In the genomic region with DNA sequence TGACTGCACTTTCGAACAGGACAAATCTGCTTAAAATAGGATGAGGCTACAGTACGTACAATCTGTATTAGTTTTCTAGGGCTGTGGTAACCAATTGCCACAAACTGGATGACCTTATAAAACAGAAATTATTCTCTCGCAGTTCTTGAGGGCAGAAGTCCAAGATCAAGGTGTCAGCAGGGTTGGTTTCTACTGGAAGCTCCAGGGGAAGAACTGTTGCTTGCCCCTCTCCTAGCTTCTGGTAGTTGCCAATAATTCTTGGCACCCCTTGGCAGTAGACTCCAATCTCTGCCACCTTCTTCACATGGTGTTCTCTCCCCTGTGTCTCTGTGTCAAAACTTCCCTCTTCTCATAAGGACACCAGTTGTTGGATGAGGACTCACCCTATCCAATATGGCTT, we compare ENCODE assay signal across 16 cellular contexts. TPM values are rescaled to one million over a fixed set of nuclear protein-coding genes. Genes with fewer than 3 reads are reported as not detected.
DNase-seq lines count a peak whose midpoint lies in the region; ATAC-seq and TF ChIP-seq lines count a peak whose summit lies in the region.
"Had no signal": no experiment of that assay in that cellular context is flagged by ENCODE, and none has a peak within 500 bp of the region (broad histone marks: within the 10 kb centered on the region; RNA-seq: fewer than 3 reads in every experiment).

No MANE protein-coding gene starts in this region.

- POLR2A ChIA-PET in Caco-2 (lab: Charles Lee), result no interaction called here
- POLR2A ChIA-PET in naive thymus-derived CD8-positive, alpha-beta T cell (lab: Charles Lee), result interaction anchor here (1.0 kb wide), 1 partner anchor 20 kb away, joined by 3 read pairs; no protein-coding TSS in a partner anchor

- H2AFZ ChIP-seq in H9 (ENCODE audit: low read length), result no peak overlapping the region

- DNase-seq in Caco-2, result no peak
- no peak for DNase-seq in H9
- no peak for DNase-seq in naive thymus-derived CD8-positive, alpha-beta T cell
- no peak for DNase-seq in effector CD8-positive, alpha-beta T cell (lab: John Stamatoyannopoulos, UW)
- no peak for DNase-seq in stimulated activated CD4-positive, alpha-beta T cell treated with anti-CD3 and anti-CD28 coated beads, Interleukin-4, amount 100 ng/mL, for 24 hours
- DNase-seq: activated CD4-positive, CD25-positive, alpha-beta regulatory T cell; activated gamma-delta T cell; HCEC 1CT; hippocampal formation; NCI-H2081 treated with DMSO at 0.1 percent for 48 hours; NK-92 treated with Interleukin-12 subunit alpha and Interleukin-12 subunit beta, amount 100 ng/mL, for 24 hours; spleen had no signal

- H3K4ac ChIP-seq in H9 (ENCODE audit: low read depth, low read length), result no peak overlapping the region

- H4K20me1 ChIP-seq in H9 (ENCODE audit: control insufficient read depth, insufficient read depth, insufficient read length), result no peaks in the 10 kb centered on the region

- no peaks in the 10 kb centered on the region for H3K27me3 Mint-ChIP-seq in Caco-2 (ENCODE audit: insufficient read depth, unreplicated experiment)
- peaks cover 37% of the 10 kb centered on the region for H3K27me3 Mint-ChIP-seq in H9 (ENCODE audit: low read depth)
- peaks cover 8% of the 10 kb centered on the region for H3K27me3 Mint-ChIP-seq in activated naive CD8-positive, alpha-beta T cell
- peaks cover 0 to 3% (median 0%) of the 10 kb centered on the region in 5 donors for H3K27me3 Mint-ChIP-seq in naive thymus-derived CD8-positive, alpha-beta T cell

- H3K79me1 ChIP-seq in H9 (ENCODE audit: insufficient read depth, low read depth, low read length, poor library complexity, severe bottlenecking), result no peaks in the 10 kb centered on the region

- no CpG with 5 or more reads among the region's 3 CpGs for WGBS in H9 (ENCODE audit: extremely low coverage, insufficient read length, low lambda C conversion rate)

- H3K36me3 Mint-ChIP-seq in Caco-2 (ENCODE audit: insufficient read depth, unreplicated experiment) (peaks cover 7% of the 10 kb centered on the region), H9 (ENCODE audit: insufficient read depth in 1 of 3, low read depth in 3 of 3) (no peaks in the 10 kb centered on the region)
- no peaks in the 10 kb centered on the region for H3K36me3 Mint-ChIP-seq in activated naive CD8-positive, alpha-beta T cell
- H3K36me3 Mint-ChIP-seq in naive thymus-derived CD8-positive, alpha-beta T cell, result no peaks in the 10 kb centered on the region

- H3K27me3 ChIP-seq in Caco-2 (replicated peaks; ENCODE audit: control insufficient read depth, insufficient read depth, low read length) (no peaks in the 10 kb centered on the region), H9 (ENCODE audit: insufficient read depth, low read length) (peaks cover 3% of the 10 kb centered on the region; the same call in 1 of the 2 replicates)

- no peaks in the 10 kb centered on the region for H3K79me2 ChIP-seq in H9 (ENCODE audit: insufficient read depth, low read length)

- H3K4me3 Mint-ChIP-seq in Caco-2 (ENCODE audit: unreplicated experiment) (peak overlapping the region; percentile 44), H9 (peak overlapping the region; percentile 81 to 91; a peak in 4 of 5 replicates)
- peak overlapping the region; percentile 82 for H3K4me3 Mint-ChIP-seq in activated naive CD8-positive, alpha-beta T cell
- peak overlapping the region in 9 of 10 donors; percentile 36 to 94 (median 85) for H3K4me3 Mint-ChIP-seq in naive thymus-derived CD8-positive, alpha-beta T cell

- H3K56ac ChIP-seq in H9 (ENCODE audit: insufficient read length, low read depth, low read length), result no peak overlapping the region

- intact Hi-C loops in Caco-2 (cut with micrococcal nuclease; ENCODE audit: unreplicated experiment), result no loop called here

- no peak overlapping the region for H3T11ph ChIP-seq in H9 (ENCODE audit: low read length)

- H2AK5ac ChIP-seq in H9 (ENCODE audit: insufficient read length, low read length), result no peak overlapping the region

- no peak overlapping the region for H4K5ac ChIP-seq in H9 (ENCODE audit: insufficient read length, low read depth, low read length)

- H3K9ac ChIP-seq in H9 (ENCODE audit: extremely low read depth, insufficient read length, low read length), result no peak overlapping the region

- no peak overlapping the region for H3K27ac ChIP-seq in H9 (ENCODE audit: insufficient read length, low read depth, low read length)

- H2BK120ac ChIP-seq in H9 (ENCODE audit: low read depth, low read length, poor library complexity, severe bottlenecking), result no peak overlapping the region

- H3K9me3 ChIP-seq in Caco-2 (no peaks in the 10 kb centered on the region), H9 (ENCODE audit: control insufficient read depth, low read depth, low read length) (no peaks in the 10 kb centered on the region)
- H3K9me3 ChIP-seq: spleen had no signal

- H3K4me2 ChIP-seq in H9 (ENCODE audit: insufficient read depth, insufficient read length, low read length), result no peak overlapping the region

- H3K14ac ChIP-seq in H9 (ENCODE audit: insufficient read depth, low read length), result no peak overlapping the region

- H3K4me1 ChIP-seq in Caco-2 (peaks cover 13% of the 10 kb centered on the region; the same call in 1 of the 2 replicates), H9 (ENCODE audit: insufficient read depth, low read length) (no peaks in the 10 kb centered on the region; the same call in 1 of the 2 replicates)

- H3K4me3 ChIP-seq in Caco-2 (ENCODE audit: low read depth, low read length), result no peak overlapping the region

- H2BK20ac ChIP-seq in H9 (ENCODE audit: low read depth, low read length, poor library complexity, severe bottlenecking), result no peak overlapping the region

- H3K27ac Mint-ChIP-seq in Caco-2 (ENCODE audit: unreplicated experiment), result no peak overlapping the region
- H3K27ac Mint-ChIP-seq in H9, result no peak overlapping the region
- H3K27ac Mint-ChIP-seq in activated naive CD8-positive, alpha-beta T cell, result no peak overlapping the region
- peak overlapping the region in 4 of 10 donors; percentile 6 to 60 (median 32) for H3K27ac Mint-ChIP-seq in naive thymus-derived CD8-positive, alpha-beta T cell

- no peak overlapping the region for H4K8ac ChIP-seq in H9 (replicated peaks; ENCODE audit: insufficient read length, low read depth, low read length)

- H2BK12ac ChIP-seq in H9 (ENCODE audit: insufficient read length, low read depth, low read length), result no peak overlapping the region

- H3K23ac ChIP-seq in H9 (ENCODE audit: insufficient read length, low read depth, low read length), result no peak overlapping the region

- CTCF ChIA-PET in Caco-2 (lab: Charles Lee), result no interaction called here

- no TSS peak for BruUV-seq in Caco-2 (replicated peaks; lab: Mats Ljungman, UMichigan)

- H2BK5ac ChIP-seq in H9 (ENCODE audit: insufficient read length, low read length), result no peak overlapping the region

- no peak for ATAC-seq in naive thymus-derived CD8-positive, alpha-beta T cell
- ATAC-seq in HG02840 (IDR thresholded peaks at IDR 0.05; ENCODE audit: low FRiP score, unreplicated experiment), result no peak
- ATAC-seq: esophagus mucosa, left lobe of liver had no signal

- no peak overlapping the region for H3K18ac ChIP-seq in H9 (ENCODE audit: insufficient read length, low read depth, low read length)

- no peak overlapping the region for H2BK15ac ChIP-seq in H9 (ENCODE audit: low read depth, low read length)

- peaks cover 6% of the 10 kb centered on the region for H3K23me2 ChIP-seq in H9 (ENCODE audit: insufficient read length, low read depth, low read length, poor library complexity, severe bottlenecking)

- H3K4me1 Mint-ChIP-seq in Caco-2 (ENCODE audit: low read depth, unreplicated experiment), result no peaks in the 10 kb centered on the region
- H3K4me1 Mint-ChIP-seq in H9, result peaks cover 9% of the 10 kb centered on the region in 2 experiments; a peak in 2 of 4 replicates
- H3K4me1 Mint-ChIP-seq in activated naive CD8-positive, alpha-beta T cell (ENCODE audit: low read depth), result peaks cover 9% of the 10 kb centered on the region
- peaks cover 2 to 8% (median 7%) of the 10 kb centered on the region in 4 donors for H3K4me1 Mint-ChIP-seq in naive thymus-derived CD8-positive, alpha-beta T cell

- H3K36me3 ChIP-seq in Caco-2 (ENCODE audit: control insufficient read depth, insufficient read depth, low read length), result no peaks in the 10 kb centered on the region
- H3K36me3 ChIP-seq: spleen had no signal

- H3K9me3 Mint-ChIP-seq in Caco-2 (ENCODE audit: unreplicated experiment) (no peaks in the 10 kb centered on the region), H9 (no peaks in the 10 kb centered on the region)
- H3K9me3 Mint-ChIP-seq in activated naive CD8-positive, alpha-beta T cell (ENCODE audit: low read depth), result no peaks in the 10 kb centered on the region
- H3K9me3 Mint-ChIP-seq in naive thymus-derived CD8-positive, alpha-beta T cell, result no peaks in the 10 kb centered on the region

- no peak overlapping the region for H4K91ac ChIP-seq in H9 (ENCODE audit: insufficient read length, low read depth, low read length)

- TF ChIP-seq CTCF in Caco-2 (IDR thresholded peaks at IDR 0.05; ENCODE audit: insufficient read depth in 1 of 2, low read depth in 1 of 2, low read length in 1 of 2, severe bottlenecking in 1 of 2, unreplicated experiment in 1 of 2) (no peak), H9 (conservative IDR thresholded peaks at IDR 0.05) (no peak)

RNA-seq across cellular contexts. Expression of gene AK7, which starts 1.4 kb away (rescaled TPM):
- total RNA-seq in Caco-2 (2022) (0.49 and 0.68 TPM in 2 replicates), H9 (2021) (2.3 and 2.5 TPM in 2 replicates)
- total RNA-seq in naive thymus-derived CD8-positive, alpha-beta T cell, result under 1 TPM in 1 of 2 experiments, not detected in 1; 0.21 TPM
- polyA plus RNA-seq in naive thymus-derived CD8-positive, alpha-beta T cell, result under 1 TPM in 1 of 3 donors, not detected in 2; 0.75 TPM

RNA-seq across cellular contexts. Expression of gene GSKIP, which starts 30.0 kb away (rescaled TPM):
- 24.1 and 27.9 TPM in 2 replicates for total RNA-seq in Caco-2 (2022)
- 28.6 and 34.0 TPM in 2 replicates for total RNA-seq in H9 (2021)
- total RNA-seq in naive thymus-derived CD8-positive, alpha-beta T cell, result 10 to 100 TPM; 18.1 to 20.1 TPM
- polyA plus RNA-seq in naive thymus-derived CD8-positive, alpha-beta T cell, result 10 to 100 TPM; 15.6 to 26.9 (median 18.8) TPM

RNA-seq across cellular contexts. Expression of gene ATG2B, which starts 30.2 kb away (rescaled TPM):
- total RNA-seq in Caco-2 (2022) (16.6 and 19.4 TPM in 2 replicates), H9 (2021) (10.9 and 12.6 TPM in 2 replicates)
- total RNA-seq in naive thymus-derived CD8-positive, alpha-beta T cell, result 10 to 100 TPM; 29.5 to 32.1 TPM
- polyA plus RNA-seq in naive thymus-derived CD8-positive, alpha-beta T cell, result 1 to 10 TPM in 2 of 3 donors, under 1 TPM in 1; 0.96 to 2.0 (median 1.4) TPM
